ENCODE assay signal across 27 cellular contexts in the genomic region with DNA sequence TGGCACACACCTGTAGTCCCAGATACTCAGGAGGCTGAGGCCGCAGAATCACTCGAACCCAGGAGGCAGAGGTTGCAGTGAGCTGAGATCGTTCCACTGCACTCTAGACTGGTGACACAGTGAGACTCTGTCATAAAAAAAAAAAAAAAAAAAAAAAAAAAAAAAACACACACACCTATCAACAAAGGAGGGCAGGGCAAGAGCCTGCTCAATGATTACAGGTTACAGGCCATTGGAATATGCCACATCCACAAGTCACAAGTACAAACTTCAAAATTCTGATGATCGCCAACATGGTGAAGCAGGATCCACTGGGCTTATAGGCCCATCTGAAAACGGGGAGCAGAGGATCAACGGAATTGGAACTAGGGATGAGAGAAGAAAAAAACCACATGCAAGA. TPM values are rescaled to one million over a fixed set of nuclear protein-coding genes. Genes with fewer than 3 reads are reported as not detected.
"Had no signal": no experiment of that assay in that cellular context is flagged by ENCODE, and none has a peak within 500 bp of the region (broad histone marks: within the 10 kb centered on the region; RNA-seq: fewer than 3 reads in every experiment).

No MANE protein-coding gene starts in this region.

- H3K4me1 Mint-ChIP-seq: neural crest cell had no signal

- H3K9me3 Mint-ChIP-seq: dendritic cell treated with granulocyte-macrophage colony-stimulating factor and Interleukin-4, amounts not matched to agents 40 ng/mL and 50 ng/mL, for 4 days; naive B cell; natural killer cell treated with Interleukin-12 subunit alpha and Interleukin-12 subunit beta and Interleukin-15 and Interleukin-18, amount 100 ng/mL, for 72 hours; neural crest cell; stimulated activated memory B cell treated with anti-CD40 and anti-IgM and Interleukin-4, amounts not matched to agents 10 μg/mL and 1 μg/mL and 100 μg/mL, for 72 hours had no signal

- H3K27ac Mint-ChIP-seq: dendritic cell treated with granulocyte-macrophage colony-stimulating factor and Interleukin-4, amounts not matched to agents 40 ng/mL and 50 ng/mL, for 4 days; naive B cell; natural killer cell treated with Interleukin-12 subunit alpha and Interleukin-12 subunit beta and Interleukin-15 and Interleukin-18, amount 100 ng/mL, for 72 hours; stimulated activated memory B cell treated with anti-CD40 and anti-IgM and Interleukin-4, amounts not matched to agents 10 μg/mL and 1 μg/mL and 100 μg/mL, for 72 hours had no signal

- ATAC-seq: heart right ventricle; left ventricle myocardium superior; lower lobe of right lung; pancreas; right lobe of liver; stimulated activated memory B cell treated with anti-CD40 and anti-IgM and Interleukin-4, amounts not matched to agents 10 μg/mL and 1 μg/mL and 100 μg/mL, for 72 hours; stimulated activated naive CD8-positive, alpha-beta T cell treated with anti-CD3 and anti-CD28 coated beads, Interleukin-15, Interleukin-2, amounts not matched to agents 100 U/mL and 50 U/mL, for 24 hours; upper lobe of right lung had no signal

- H3K4me1 ChIP-seq: lower lobe of right lung, pancreas, upper lobe of right lung had no signal

- DNase-seq: effector memory CD4-positive, alpha-beta T cell; esophagus squamous epithelium; foreskin melanocyte; glutamatergic neuron; heart right ventricle; hippocampal formation; islet precursor cell; kidney glomerular epithelial cell; left ventricle myocardium superior; lower lobe of right lung; naive B cell; pancreas; right lobe of liver; stimulated activated CD4-positive, alpha-beta T cell treated with anti-CD3 and anti-CD28 coated beads, Interleukin-4, amount 100 ng/mL, for 4 hours; stimulated activated naive CD8-positive, alpha-beta T cell treated with anti-CD3 and anti-CD28 coated beads, Interleukin-15, Interleukin-2, amounts not matched to agents 100 U/mL and 50 U/mL, for 24 hours; substantia nigra; testis; tibial artery; upper lobe of right lung had no signal

- H3K9me3 ChIP-seq: esophagus squamous epithelium, heart right ventricle, lower lobe of right lung, neutrophil, pancreas, right lobe of liver, testis, tibial artery, upper lobe of right lung, vagina had no signal

- H3K4me3 ChIP-seq: esophagus squamous epithelium, heart right ventricle, lower lobe of right lung, pancreas, right lobe of liver, testis, tibial artery, upper lobe of right lung, vagina had no signal

- H3K27ac ChIP-seq: esophagus squamous epithelium, heart right ventricle, lower lobe of right lung, neutrophil, pancreas, right lobe of liver, testis, tibial artery, upper lobe of right lung, vagina had no signal

- FAIRE-seq: colon, endothelial cell of umbilical vein, pancreas had no signal

- H3K36me3 Mint-ChIP-seq: naive B cell; natural killer cell treated with Interleukin-12 subunit alpha and Interleukin-12 subunit beta and Interleukin-15 and Interleukin-18, amount 100 ng/mL, for 72 hours; stimulated activated memory B cell treated with anti-CD40 and anti-IgM and Interleukin-4, amounts not matched to agents 10 μg/mL and 1 μg/mL and 100 μg/mL, for 72 hours had no signal

- H3K36me3 ChIP-seq: esophagus squamous epithelium, heart right ventricle, lower lobe of right lung, neutrophil, pancreas, right lobe of liver, tibial artery, upper lobe of right lung, vagina had no signal

- H3K27me3 ChIP-seq: pancreas, right lobe of liver, testis, vagina had no signal

- H3K4me3 Mint-ChIP-seq: dendritic cell treated with granulocyte-macrophage colony-stimulating factor and Interleukin-4, amounts not matched to agents 40 ng/mL and 50 ng/mL, for 4 days; natural killer cell treated with Interleukin-12 subunit alpha and Interleukin-12 subunit beta and Interleukin-15 and Interleukin-18, amount 100 ng/mL, for 72 hours; neural crest cell; stimulated activated memory B cell treated with anti-CD40 and anti-IgM and Interleukin-4, amounts not matched to agents 10 μg/mL and 1 μg/mL and 100 μg/mL, for 72 hours had no signal

RNA-seq across cellular contexts. Expression of a gene that starts 6.3 kb away (rescaled TPM):
- total RNA-seq: natural killer cell treated with Interleukin-12 subunit alpha and Interleukin-12 subunit beta and Interleukin-15 and Interleukin-18, amount 100 ng/mL, for 72 hours had no signal
